In the genomic region with DNA sequence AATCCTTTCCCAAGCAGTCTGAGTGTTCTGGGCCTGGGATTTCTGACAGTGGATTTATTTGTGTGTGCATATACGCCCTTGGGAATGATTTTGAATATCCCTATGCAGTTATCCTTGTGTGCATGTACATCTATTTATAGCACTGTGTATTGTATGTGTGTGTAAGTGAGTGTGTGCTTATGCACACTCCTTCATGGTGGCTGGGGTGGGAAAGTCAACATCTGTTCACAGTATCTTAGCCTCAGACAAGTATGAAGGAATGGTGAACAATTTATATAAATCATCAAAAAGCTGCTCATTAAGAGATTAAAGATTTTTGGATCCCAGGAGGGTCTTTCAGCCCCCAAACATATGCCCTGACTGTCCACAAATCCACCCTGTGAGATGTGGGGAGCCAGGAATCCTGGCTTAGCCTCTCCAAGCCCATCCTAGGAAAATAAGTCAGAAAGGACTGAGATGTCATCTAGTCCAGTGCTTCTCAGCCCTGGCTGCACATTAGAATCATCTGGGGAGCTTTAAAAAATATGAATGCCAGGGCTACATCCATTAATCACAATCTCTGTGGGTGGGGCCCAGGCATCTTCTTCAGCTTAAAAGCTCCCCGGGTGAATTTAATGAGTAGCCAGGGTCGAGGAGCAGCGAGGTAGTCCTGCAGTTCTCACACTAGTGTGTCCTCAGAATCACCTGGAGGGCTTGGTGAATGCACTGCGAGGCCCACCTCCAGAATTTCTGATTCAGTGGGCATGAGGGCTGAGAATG, we compare ENCODE assay signal across 24 cellular contexts.
DNase-seq lines count a peak whose midpoint lies in the region; ATAC-seq and TF ChIP-seq lines count a peak whose summit lies in the region.
"Had no signal": no experiment of that assay in that cellular context is flagged by ENCODE, and none has a peak within 500 bp of the region (broad histone marks: within the 10 kb centered on the region; RNA-seq: fewer than 3 reads in every experiment).

No MANE protein-coding gene starts in this region.

- ATAC-seq in SK-N-SH treated with all-trans-retinoic acid at 6 μM for 48 hours (peak; percentile 68), GM21423 (IDR thresholded peaks at IDR 0.05; ENCODE audit: unreplicated experiment) (no peak)

- no peak overlapping the region for H3K14ac ChIP-seq in mesenchymal stem cell (ENCODE audit: low read length in 2 of 2)

- no peak overlapping the region for H3K4me3 ChIP-seq in GM23248
- H3K4me3 ChIP-seq in mesenchymal stem cell (ENCODE audit: insufficient read depth in 1 of 2, low read depth in 1 of 2, low read length in 2 of 2) = no peak overlapping the region
- no peak overlapping the region for H3K4me3 ChIP-seq in stomach smooth muscle (ENCODE audit: low read length in 2 of 2)
- H3K4me3 ChIP-seq: heart right ventricle, MG63, SJSA1, tibial nerve had no signal

- H2BK5ac ChIP-seq in mesenchymal stem cell (ENCODE audit: low read depth, low read length, poor library complexity, severe bottlenecking) = no peak overlapping the region

- H3K23ac ChIP-seq in mesenchymal stem cell (ENCODE audit: low read length in 2 of 2) = no peak overlapping the region

- WGBS in GM23248 (ENCODE audit: low coverage in 1 of 2, low lambda C conversion rate in 2 of 2, missing lambda C conversion rate in 2 of 2), 2 experiments = 43 to 48% methylated on average over 5 of the region's 5 CpGs
- WGBS in mesenchymal stem cell = 75% methylated on average over 5 of the region's 5 CpGs

- H2BK12ac ChIP-seq in mesenchymal stem cell (ENCODE audit: low read length in 2 of 2) = peak overlapping the region in 1 of 2 experiments; percentile 28

- no peaks in the 10 kb centered on the region for H3K9me2 ChIP-seq in GM23248 (ENCODE audit: insufficient read depth)

- H4K20me1 ChIP-seq in GM23248 (ENCODE audit: insufficient read depth) = no peaks in the 10 kb centered on the region

- no peaks in the 10 kb centered on the region for H3K27me3 ChIP-seq in GM23248 (replicated peaks; ENCODE audit: insufficient read depth)
- no peaks in the 10 kb centered on the region for H3K27me3 ChIP-seq in mesenchymal stem cell (ENCODE audit: control insufficient read depth in 1 of 2, insufficient read depth in 1 of 2, low read length in 2 of 2)
- no peaks in the 10 kb centered on the region for H3K27me3 ChIP-seq in stomach smooth muscle (ENCODE audit: control insufficient read depth in 1 of 2, insufficient read depth in 2 of 2, low read length in 2 of 2)
- H3K27me3 ChIP-seq: heart right ventricle, MG63, SJSA1, tibial nerve had no signal

- peak overlapping the region; percentile 42 for H2BK120ac ChIP-seq in mesenchymal stem cell (ENCODE audit: low read depth, low read length)

- DNase-seq in GM23248 = peak; percentile 17
- DNase-seq in mesenchymal stem cell = no peak
- no peak for DNase-seq in activated naive CD4-positive, alpha-beta T cell (lab: John Stamatoyannopoulos, UW)
- DNase-seq in activated gamma-delta T cell treated with Interleukin-2 at 50 U/mL for 16 hours = no peak
- DNase-seq: activated CD4-positive, alpha-beta T cell treated with anti-CD3 and anti-CD28 coated beads, Interleukin-2, amount 50 U/mL, for 48 hours; activated naive CD4-positive, alpha-beta T cell treated with anti-CD3 and anti-CD28 coated beads, Interleukin-2, amount 50 U/mL, for 16 hours; amniotic stem cell; DMS79; effector CD4-positive, alpha-beta T cell; GDM1; H9; heart right ventricle; KBM-7; MG63; NCI-H1436 treated with DMSO at 0.1 percent for 48 hours; NCI-H510A treated with DMSO at 0.1 percent for 48 hours; T-helper 1 cell had no signal

- in situ Hi-C loops in GM23248 (cut with MboI) = loop anchor here (25.0 kb wide), 1 partner anchor 94 kb away; a partner anchor contains a TSS

- H3K4ac ChIP-seq in mesenchymal stem cell (ENCODE audit: low read depth in 1 of 2, low read length in 2 of 2) = no peak overlapping the region

- no peak overlapping the region for H2BK15ac ChIP-seq in mesenchymal stem cell (ENCODE audit: low read depth, poor library complexity, severe bottlenecking)

- no peak overlapping the region for H4K8ac ChIP-seq in mesenchymal stem cell (ENCODE audit: low read length)

- no peak overlapping the region for H4K91ac ChIP-seq in mesenchymal stem cell (ENCODE audit: low read length)

- H3K4me1 ChIP-seq in GM23248 (ENCODE audit: insufficient read depth) = no peaks in the 10 kb centered on the region
- peaks cover 5% of the 10 kb centered on the region for H3K4me1 ChIP-seq in mesenchymal stem cell (ENCODE audit: control insufficient read depth, insufficient read depth, low read depth, low read length)
- H3K4me1 ChIP-seq in stomach smooth muscle (ENCODE audit: control insufficient read depth, insufficient read depth, low read length) = peaks cover 36% of the 10 kb centered on the region
- H3K4me1 ChIP-seq: SJSA1 had no signal

- H2AK5ac ChIP-seq in mesenchymal stem cell (ENCODE audit: low read length, severe bottlenecking) = no peak overlapping the region

- no peak overlapping the region for H3K9ac ChIP-seq in GM23248
- no peak overlapping the region for H3K9ac ChIP-seq in mesenchymal stem cell (ENCODE audit: low read length)
- H3K9ac ChIP-seq in stomach smooth muscle (ENCODE audit: low read length in 2 of 2) = peak overlapping the region; percentile 1 to 30

- no peak overlapping the region for H3K4me2 ChIP-seq in GM23248 (ENCODE audit: unreplicated experiment)
- H3K4me2 ChIP-seq in mesenchymal stem cell (ENCODE audit: low read length, poor library complexity, severe bottlenecking) = no peak overlapping the region

- H2AFZ ChIP-seq in GM23248 (no peak overlapping the region), mesenchymal stem cell (ENCODE audit: low read depth, low read length) (no peak overlapping the region)

- H3K79me1 ChIP-seq in mesenchymal stem cell (replicated peaks; ENCODE audit: low read length, poor library complexity, severe bottlenecking) = no peaks in the 10 kb centered on the region

- H3K9me3 ChIP-seq in GM23248 (ENCODE audit: low read depth) (no peaks in the 10 kb centered on the region), mesenchymal stem cell (ENCODE audit: control insufficient read depth, low read length) (no peaks in the 10 kb centered on the region), stomach smooth muscle (ENCODE audit: control insufficient read depth in 2 of 2, low read length in 2 of 2) (no peaks in the 10 kb centered on the region)
- H3K9me3 ChIP-seq: heart right ventricle, MG63, SJSA1, tibial nerve had no signal

- H3K79me2 ChIP-seq in GM23248 (ENCODE audit: insufficient read depth) = no peaks in the 10 kb centered on the region

- H3K36me3 ChIP-seq in GM23248 (ENCODE audit: low read depth) (no peaks in the 10 kb centered on the region), mesenchymal stem cell (ENCODE audit: control insufficient read depth in 1 of 2, insufficient read depth in 2 of 2, low read depth in 1 of 2, low read length in 2 of 2) (no peaks in the 10 kb centered on the region), stomach smooth muscle (ENCODE audit: control insufficient read depth in 2 of 2, insufficient read depth in 2 of 2, low read length in 2 of 2) (peaks cover 0 to 2% of the 10 kb centered on the region in 2 donors)
- H3K36me3 ChIP-seq: MG63, tibial nerve had no signal

- H3K18ac ChIP-seq in mesenchymal stem cell (ENCODE audit: low read depth in 1 of 2, low read length in 2 of 2) = peak overlapping the region in 1 of 2 experiments; percentile 25

- H3K27ac ChIP-seq in GM23248 (no peak overlapping the region), mesenchymal stem cell (ENCODE audit: low read length, poor library complexity, severe bottlenecking) (no peak overlapping the region), stomach smooth muscle (ENCODE audit: low read length) (peak overlapping the region; percentile 77)
- H3K27ac ChIP-seq: C4-2B, epithelial cell of prostate, heart right ventricle, SJSA1, tibial nerve had no signal

- H3F3A ChIP-seq in GM23248 (ENCODE audit: insufficient read depth) = no peaks in the 10 kb centered on the region

TF ChIP-seq in SK-N-SH treated with all-trans-retinoic acid at 6 μM for 48 hours, 23 proteins besides CTCF, POLR2A, EP300 and RAD21:
- TF ChIP-seq SNAI2 (CRISPR knock-in tag; IDR thresholded peaks at IDR 0.05) (no peak), TCF4 (CRISPR knock-in tag; IDR thresholded peaks at IDR 0.05; ENCODE audit: borderline replicate concordance) (no peak)
- TF ChIP-seq, protein P1, sequence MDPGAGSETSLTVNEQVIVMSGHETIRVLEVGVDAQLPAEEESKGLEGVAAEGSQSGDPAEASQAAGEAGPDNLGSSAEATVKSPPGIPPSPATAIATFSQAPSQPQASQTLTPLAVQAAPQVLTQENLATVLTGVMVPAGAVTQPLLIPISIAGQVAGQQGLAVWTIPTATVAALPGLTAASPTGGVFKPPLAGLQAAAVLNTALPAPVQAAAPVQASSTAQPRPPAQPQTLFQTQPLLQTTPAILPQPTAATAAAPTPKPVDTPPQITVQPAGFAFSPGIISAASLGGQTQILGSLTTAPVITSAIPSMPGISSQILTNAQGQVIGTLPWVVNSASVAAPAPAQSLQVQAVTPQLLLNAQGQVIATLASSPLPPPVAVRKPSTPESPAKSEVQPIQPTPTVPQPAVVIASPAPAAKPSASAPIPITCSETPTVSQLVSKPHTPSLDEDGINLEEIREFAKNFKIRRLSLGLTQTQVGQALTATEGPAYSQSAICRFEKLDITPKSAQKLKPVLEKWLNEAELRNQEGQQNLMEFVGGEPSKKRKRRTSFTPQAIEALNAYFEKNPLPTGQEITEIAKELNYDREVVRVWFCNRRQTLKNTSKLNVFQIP (CRISPR knock-in tag; IDR thresholded peaks at IDR 0.05; ENCODE audit: borderline replicate concordance, low read depth) = no peak
TF ChIP-seq in SK-N-SH treated with all-trans-retinoic acid at 6 μM for 48 hours: peak in this region for 0.

Comparison
In these comparisons a context has a peak if more than half of its experiments do, and no peak if none do; other contexts are left out.
1. H3K9ac ChIP-seq: peak in stomach smooth muscle (2 of 2); none in GM23248 (single experiment) and mesenchymal stem cell (single experiment).